Comparison of ENCODE assay signal across 8 cellular contexts in genomic region chr6:106334646-106335448, GRCh38. TPM values are rescaled to one million over a fixed set of nuclear protein-coding genes. Genes with fewer than 3 reads are reported as not detected.
A peak's percentile ranks its signal among the peaks of the same experiment; 100 is the strongest.
DNase-seq lines count a peak whose midpoint lies in the region; ATAC-seq and TF ChIP-seq lines count a peak whose summit lies in the region.

No MANE protein-coding gene starts in this region.

- intact Hi-C loops in Panc1 (cut with micrococcal nuclease; ENCODE audit: unreplicated experiment): loop anchor here (1.0 to 10.0 kb wide), 2 partner anchors 110 to 650 kb away; no protein-coding TSS in a partner anchor

- H3K9me3 Mint-ChIP-seq in osteocyte (ENCODE audit: unreplicated experiment): no peaks in the 10 kb centered on the region

- POLR2A ChIA-PET in Panc1 (lab: Charles Lee): interaction anchor here (0.7 to 1.0 kb wide), 2 partner anchors 9 to 235 kb away, joined by 3 to 4 read pairs; partner anchors contain the start of gene ATG5

- H3K4me3 ChIP-seq in Panc1 (ENCODE audit: low read depth in 2 of 2, low read length in 2 of 2) (no peak overlapping the region), fibroblast of villous mesenchyme (ENCODE audit: low read depth, low read length) (no peak overlapping the region)

- no TSS peak for BruUV-seq in Panc1 (replicated peaks; lab: Mats Ljungman, UMichigan)

- H3K4me3 Mint-ChIP-seq in osteocyte (ENCODE audit: unreplicated experiment): no peak overlapping the region

- in situ Hi-C loops in Panc1 (cut with HindIII; ENCODE audit: low pct_unique_long_range_greater_than_20kb, low sequenced_read_pairs): no loop called here

- ATAC-seq in HG03175 (IDR thresholded peaks at IDR 0.05; ENCODE audit: unreplicated experiment) (peak; percentile 67), Panc1 (peak; percentile 76), HG03457 (IDR thresholded peaks at IDR 0.05; ENCODE audit: unreplicated experiment) (no peak), GM21576 (IDR thresholded peaks at IDR 0.05; ENCODE audit: unreplicated experiment) (no peak)

- no peaks in the 10 kb centered on the region for H3K9me3 ChIP-seq in Panc1 (ENCODE audit: control insufficient read depth, insufficient read depth, low read depth, low read length)

- H3K27ac ChIP-seq in Panc1 (ENCODE audit: low read length): no peak overlapping the region

- peaks cover 55% of the 10 kb centered on the region for H3K27me3 Mint-ChIP-seq in osteocyte (ENCODE audit: unreplicated experiment)

- H3K4me1 ChIP-seq in Panc1 (ENCODE audit: control insufficient read depth, insufficient read depth, low read length): peaks cover 3% of the 10 kb centered on the region; the same call in 1 of the 2 replicates

- CTCF ChIA-PET in Panc1 (lab: Charles Lee): interaction anchor here (0.6 to 1.5 kb wide), 20 partner anchors 9 to 1514 kb away, joined by 3 to 14 read pairs (median 5); partner anchors contain the start of gene ATG5

- TF ChIP-seq CTCF in Panc1 (IDR thresholded peaks at IDR 0.05) (peak; percentile 90), fibroblast of villous mesenchyme (IDR thresholded peaks at IDR 0.05; ENCODE audit: insufficient read depth, low read depth, low read length) (peak; percentile 65), osteocyte (IDR thresholded peaks at IDR 0.05) (peak; percentile 72)

- no peaks in the 10 kb centered on the region for H3K36me3 Mint-ChIP-seq in osteocyte (ENCODE audit: unreplicated experiment)

- H3K36me3 ChIP-seq in Panc1 (ENCODE audit: control insufficient read depth, insufficient read depth, low read length): no peaks in the 10 kb centered on the region

- no peaks in the 10 kb centered on the region; the same call in 1 of the 2 replicates for H3K27me3 ChIP-seq in Panc1 (ENCODE audit: control insufficient read depth, insufficient read depth, low read length)

- peaks cover 5% of the 10 kb centered on the region for H3K4me1 Mint-ChIP-seq in osteocyte (ENCODE audit: unreplicated experiment)

- DNase-seq in GM03348 (ENCODE audit: low spot score): peak; percentile 72
- no peak for DNase-seq in Panc1 (ENCODE audit: low read depth, low spot score)
- DNase-seq in activated T-helper 1 cell treated with Interleukin-2 at 50 U/mL for 16 hours (ENCODE audit: low read depth): peak; percentile 12
- DNase-seq in fibroblast of villous mesenchyme (ENCODE audit: low read depth): peak; percentile 60
- DNase-seq in osteocyte (ENCODE audit: extremely low spot score, unreplicated experiment): no peak

- H3K27ac Mint-ChIP-seq in osteocyte (ENCODE audit: unreplicated experiment): no peak overlapping the region

RNA-seq across cellular contexts. Expression of gene ATG5, which starts 9.3 kb away (rescaled TPM):
- 51.4 TPM for total RNA-seq in Panc1 (2021; ENCODE audit: unreplicated experiment)
- 26.9 TPM for polyA plus RNA-seq in Panc1 (2012; ENCODE audit: insufficient read length)
- 49.3 and 62.6 TPM in 2 replicates for total RNA-seq in fibroblast of villous mesenchyme
- 25.3 and 26.0 TPM in 2 replicates for total RNA-seq in osteocyte

RNA-seq across cellular contexts. Expression of gene CRYBG1, which starts 25.7 kb away (rescaled TPM):
- total RNA-seq in Panc1 (2021; ENCODE audit: unreplicated experiment) (32.3 TPM), fibroblast of villous mesenchyme (8.1 and 15.5 TPM in 2 replicates), osteocyte (2.3 and 2.4 TPM in 2 replicates)
- 8.2 TPM for polyA plus RNA-seq in Panc1 (2012; ENCODE audit: insufficient read length)

Comparison
In these comparisons a context has a peak if more than half of its experiments do, and no peak if none do; other contexts are left out.
1. DNase-seq: peak in GM03348 (single experiment), activated T-helper 1 cell treated with Interleukin-2 at 50 U/mL for 16 hours (single experiment) and fibroblast of villous mesenchyme (single experiment); none in Panc1 (single experiment) and osteocyte (single experiment).
2. ATAC-seq: peak in HG03175 (single experiment) and Panc1 (single experiment); none in HG03457 (single experiment) and GM21576 (single experiment).
3. Peak in every context shown above with its lines, with median percentiles within 50 percentile points of each other: CTCF ChIP-seq.